ENCODE assay signal across 8 cellular contexts in genomic region chr1:236141447-236142357, GRCh38. TPM values are rescaled to one million over a fixed set of nuclear protein-coding genes. Genes with fewer than 3 reads are reported as not detected.
DNase-seq lines count a peak whose midpoint lies in the region; ATAC-seq and TF ChIP-seq lines count a peak whose summit lies in the region.

No MANE protein-coding gene starts in this region.

- no peak overlapping the region for H3K27ac Mint-ChIP-seq in T-helper 2 cell treated with Interferon-gamma antibody and Interleukin-4, amounts not matched to agents 5 μg/mL and 100 μg/mL, for 36 hours
- H3K27ac Mint-ChIP-seq in endodermal cell, result no peak overlapping the region
- H3K27ac Mint-ChIP-seq in memory B cell, result peak overlapping the region; percentile 75

- H3K36me3 ChIP-seq in endodermal cell (ENCODE audit: control insufficient read depth, insufficient read depth, low read length) (no peaks in the 10 kb centered on the region), thoracic aorta (no peaks in the 10 kb centered on the region)

- no peaks in the 10 kb centered on the region for H3K36me3 Mint-ChIP-seq in T-helper 2 cell treated with Interferon-gamma antibody and Interleukin-4, amounts not matched to agents 5 μg/mL and 100 μg/mL, for 36 hours (ENCODE audit: low read depth)
- H3K36me3 Mint-ChIP-seq in endodermal cell (ENCODE audit: low read depth) (no peaks in the 10 kb centered on the region), memory B cell (peaks cover 6% of the 10 kb centered on the region)

- H3K27me3 Mint-ChIP-seq in T-helper 2 cell treated with Interferon-gamma antibody and Interleukin-4, amounts not matched to agents 5 μg/mL and 100 μg/mL, for 36 hours (ENCODE audit: low read depth), result peaks cover 50% of the 10 kb centered on the region
- H3K27me3 Mint-ChIP-seq in endodermal cell (ENCODE audit: insufficient read depth) (peaks cover 92% of the 10 kb centered on the region), memory B cell (peaks cover 27% of the 10 kb centered on the region)

- 0 to 1% methylated on average over 19 to 83 of the region's 83 CpGs for WGBS in endodermal cell (ENCODE audit: insufficient coverage in 1 of 2, insufficient read length in 1 of 2), 2 experiments

- H3K4me3 ChIP-seq in GM12875 (ENCODE audit: low read depth, low read length) (peak overlapping the region; percentile 88), HL-60 (replicated peaks; ENCODE audit: insufficient read depth, low read length) (peak overlapping the region; percentile 50), endodermal cell (ENCODE audit: low read length) (peak overlapping the region; percentile 75), thoracic aorta (peak overlapping the region; percentile 77)

- H3K9me3 Mint-ChIP-seq in T-helper 2 cell treated with Interferon-gamma antibody and Interleukin-4, amounts not matched to agents 5 μg/mL and 100 μg/mL, for 36 hours, result no peaks in the 10 kb centered on the region
- H3K9me3 Mint-ChIP-seq in endodermal cell (no peaks in the 10 kb centered on the region), memory B cell (peaks cover 1% of the 10 kb centered on the region)

- H3K27me3 ChIP-seq in HL-60 (ENCODE audit: insufficient read depth, poor library complexity, severe bottlenecking) (peaks cover 27% of the 10 kb centered on the region), endodermal cell (ENCODE audit: control insufficient read depth, insufficient read depth, low read length, poor library complexity, severe bottlenecking) (peaks cover 82% of the 10 kb centered on the region), thoracic aorta (replicated peaks; ENCODE audit: insufficient read depth) (no peaks in the 10 kb centered on the region)

- ATAC-seq in memory B cell (ENCODE audit: low read depth) (no peak), thoracic aorta (ENCODE audit: insufficient number of reproducible peaks, low FRiP score, low read depth) (no peak), GM18858 (IDR thresholded peaks at IDR 0.05; ENCODE audit: unreplicated experiment) (no peak)

- H3K9me3 ChIP-seq in endodermal cell (ENCODE audit: control insufficient read depth, low read length) (no peaks in the 10 kb centered on the region), thoracic aorta (no peaks in the 10 kb centered on the region)

- H3K4me3 Mint-ChIP-seq in T-helper 2 cell treated with Interferon-gamma antibody and Interleukin-4, amounts not matched to agents 5 μg/mL and 100 μg/mL, for 36 hours, result peak overlapping the region; percentile 84
- H3K4me3 Mint-ChIP-seq in endodermal cell (peak overlapping the region; percentile 79), memory B cell (peak overlapping the region; percentile 89)

- no peak overlapping the region for H3K9ac ChIP-seq in endodermal cell (ENCODE audit: extremely low read depth, low read length, poor library complexity, severe bottlenecking)

- no peak for TF ChIP-seq CTCF in GM12875 (IDR thresholded peaks at IDR 0.05; ENCODE audit: borderline replicate concordance, insufficient read depth, low read depth, low read length)
- TF ChIP-seq CTCF in HL-60 (IDR thresholded peaks at IDR 0.05; ENCODE audit: insufficient read depth, low read length), result no peak
- TF ChIP-seq CTCF in endodermal cell (conservative IDR thresholded peaks at IDR 0.05), result no peak
- no peak for TF ChIP-seq CTCF in thoracic aorta (IDR thresholded peaks at IDR 0.05)

- H3K27ac ChIP-seq in HL-60 (replicated peaks), result no peak overlapping the region
- H3K27ac ChIP-seq in endodermal cell (ENCODE audit: low read depth, low read length), result no peak overlapping the region
- no peak overlapping the region for H3K27ac ChIP-seq in thoracic aorta

- H3K4me1 Mint-ChIP-seq in T-helper 2 cell treated with Interferon-gamma antibody and Interleukin-4, amounts not matched to agents 5 μg/mL and 100 μg/mL, for 36 hours (ENCODE audit: low read depth), result peaks cover 13% of the 10 kb centered on the region
- H3K4me1 Mint-ChIP-seq in endodermal cell (peaks cover 15% of the 10 kb centered on the region), memory B cell (peaks cover 21% of the 10 kb centered on the region)

- DNase-seq in AG20443 (ENCODE audit: low spot score) (peak; percentile 70), HL-60 (ENCODE audit: low read depth in 1 of 2, low spot score in 1 of 2) (no peak), endodermal cell (peak; percentile 78), memory B cell (ENCODE audit: low spot score in 2 of 2) (peak in 1 of 2 donors; percentile 21), thoracic aorta (ENCODE audit: low spot score) (no peak)
- DNase-seq in T-helper 2 cell treated with Interferon-gamma antibody and Interleukin-4, amounts not matched to agents 5 μg/mL and 100 μg/mL, for 36 hours (ENCODE audit: low spot score), result no peak

- H3K4me1 ChIP-seq in endodermal cell (ENCODE audit: control insufficient read depth, insufficient read depth, low read length) (peaks cover 3% of the 10 kb centered on the region), thoracic aorta (ENCODE audit: control insufficient read depth in 1 of 2, low read depth in 2 of 2) (peaks cover 0 to 12% of the 10 kb centered on the region in 2 donors)

RNA-seq across cellular contexts. Expression of gene GPR137B, which starts 0.6 kb away (rescaled TPM):
- 1 to 10 TPM; 2.8 to 6.7 TPM for total RNA-seq in endodermal cell
- polyA plus RNA-seq in endodermal cell (2013, experiment 1 of 2), result 14.9 TPM
- 13.4 TPM for polyA plus RNA-seq in endodermal cell (2013, experiment 2 of 2)
- total RNA-seq in thoracic aorta, result 10 to 100 TPM; 17.2 to 39.0 TPM

Comparison
In these comparisons a context has a peak if more than half of its experiments do, and no peak if none do; other contexts are left out.
1. DNase-seq: peak in AG20443 (single experiment) and endodermal cell (single experiment); none in HL-60 (0 of 2), T-helper 2 cell treated with Interferon-gamma antibody and Interleukin-4, amounts not matched to agents 5 μg/mL and 100 μg/mL, for 36 hours (single experiment) and thoracic aorta (single experiment).
2. Peak in every context shown above with its lines, with median percentiles within 50 percentile points of each other: H3K4me3 ChIP-seq and H3K4me3 Mint-ChIP-seq.